1 cellular context compared by ENCODE assay signal in the genomic region with DNA sequence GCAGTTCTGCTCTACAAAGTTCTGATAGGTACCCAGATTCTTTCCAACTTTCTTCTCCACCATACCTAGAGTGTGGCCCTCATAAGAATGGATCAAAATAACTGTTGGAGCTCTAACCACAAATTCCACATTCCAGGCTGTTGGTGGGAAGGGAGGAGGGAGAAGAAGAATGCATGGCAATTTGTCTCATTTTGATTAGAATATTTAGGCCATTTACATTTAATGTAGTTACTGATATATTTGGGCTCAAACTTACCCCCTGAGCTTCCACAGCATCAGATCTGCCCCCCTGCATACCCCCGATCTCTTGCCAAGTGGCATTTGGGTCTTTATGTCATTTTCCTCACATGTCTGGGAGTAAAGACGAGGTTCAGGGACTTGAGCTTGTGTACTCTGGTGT.
TF ChIP-seq lines count a peak whose summit lies in the region.

No MANE protein-coding gene starts in this region.

TF ChIP-seq in K562, 482 proteins besides CTCF, POLR2A, EP300 and RAD21:
- TF ChIP-seq, protein P1, sequence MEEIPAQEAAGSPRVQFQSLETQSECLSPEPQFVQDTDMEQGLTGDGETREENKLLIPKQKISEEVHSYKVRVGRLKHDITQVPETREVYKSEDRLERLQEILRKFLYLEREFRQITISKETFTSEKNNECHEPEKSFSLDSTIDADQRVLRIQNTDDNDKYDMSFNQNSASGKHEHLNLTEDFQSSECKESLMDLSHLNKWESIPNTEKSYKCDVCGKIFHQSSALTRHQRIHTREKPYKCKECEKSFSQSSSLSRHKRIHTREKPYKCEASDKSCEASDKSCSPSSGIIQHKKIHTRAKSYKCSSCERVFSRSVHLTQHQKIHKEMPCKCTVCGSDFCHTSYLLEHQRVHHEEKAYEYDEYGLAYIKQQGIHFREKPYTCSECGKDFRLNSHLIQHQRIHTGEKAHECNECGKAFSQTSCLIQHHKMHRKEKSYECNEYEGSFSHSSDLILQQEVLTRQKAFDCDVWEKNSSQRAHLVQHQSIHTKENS (CRISPR knock-in tag; IDR thresholded peaks at IDR 0.05): no peak
- TF ChIP-seq ZNF507 (tag; conservative IDR thresholded peaks at IDR 0.05) (peak; percentile 97), ZNF354B (CRISPR knock-in tag; IDR thresholded peaks at IDR 0.05) (0 out of 2 replicates have a peak, but pooled peaks have one; percentile 70)
